8 cellular contexts compared by ENCODE assay signal in genomic region chr21:46635324-46636180, GRCh38. TPM values are rescaled to one million over a fixed set of nuclear protein-coding genes. Genes with fewer than 3 reads are reported as not detected.
A peak's percentile ranks its signal among the peaks of the same experiment; 100 is the strongest.
DNase-seq lines count a peak whose midpoint lies in the region; ATAC-seq and TF ChIP-seq lines count a peak whose summit lies in the region.

PRMT2 (plus strand) TSS chr21:46635674; CDS start chr21:46636952, 1,278 bp downstream.

- DNase-seq in NCI-H1417 treated with DMSO at 0.1 percent for 48 hours (lab: John Stamatoyannopoulos, UW) (peak; percentile 93), SW 1271 (lab: John Stamatoyannopoulos, UW) (peak; percentile 63 to 87), Right ventricle myocardium inferior (ENCODE audit: missing footprints) (peak; percentile 99), ovary (peak; percentile 97 to 99 (median 98))
- DNase-seq in activated naive CD8-positive, alpha-beta T cell treated with anti-CD3 and anti-CD28 coated beads, Interleukin-2, amount 50 U/mL, for 16 hours (ENCODE audit: low read depth, low spot score) = peak; percentile 93

- 0 to 1% (median 0%) methylated on average over 79 to 90 of the region's 90 CpGs for WGBS in ovary, 3 donors
- WGBS in thymus = under 1% methylated on average over 90 of the region's 90 CpGs

- ATAC-seq in HG02763 (IDR thresholded peaks at IDR 0.05; ENCODE audit: unreplicated experiment) (peak; percentile 88), Right ventricle myocardium inferior (peak; percentile 98)

- TF ChIP-seq EP300 in ovary (IDR thresholded peaks at IDR 0.05) = no peak

- TF ChIP-seq CTCF in GM12875 (IDR thresholded peaks at IDR 0.05; ENCODE audit: borderline replicate concordance, insufficient read depth, low read depth, low read length) (no peak), ovary (IDR thresholded peaks at IDR 0.05) (peak in 1 of 3 donors; percentile 7)

- H3K27me3 ChIP-seq in ovary (no peaks in the 10 kb centered on the region), thymus (ENCODE audit: control insufficient read depth, insufficient read depth) (no peaks in the 10 kb centered on the region)

- H3K4me3 ChIP-seq in GM12875 (ENCODE audit: low read depth, low read length) = peak within 1 kb of the TSS; percentile 100
- H3K4me3 ChIP-seq in ovary = peak within 1 kb of the TSS; percentile 98
- peak within 1 kb of the TSS; percentile 100 for H3K4me3 ChIP-seq in thymus (ENCODE audit: low read length)

- H3K27ac ChIP-seq in ovary (peak within 1 kb of the TSS; percentile 69 to 98), thymus (ENCODE audit: low read depth) (peak within 1 kb of the TSS; percentile 100)

- peaks cover 4% of the 10 kb centered on the region for H3K4me1 ChIP-seq in ovary (ENCODE audit: insufficient read depth)
- H3K4me1 ChIP-seq in thymus (ENCODE audit: control insufficient read depth, insufficient read depth, low read length) = peaks cover 3% of the 10 kb centered on the region

- H3K9me3 ChIP-seq in ovary (no peaks in the 10 kb centered on the region), thymus (ENCODE audit: control insufficient read depth) (no peaks in the 10 kb centered on the region)

- intact Hi-C loops in Right ventricle myocardium inferior (cut with DNase I) = no loop called here
- intact Hi-C loops in ovary (cut with DNase I) = no loop called here

- peak; percentile 89 for TF ChIP-seq POLR2A in ovary (IDR thresholded peaks at IDR 0.05)

- H3K36me3 ChIP-seq in ovary (no peaks in the 10 kb centered on the region), thymus (ENCODE audit: control insufficient read depth, insufficient read depth) (no peaks in the 10 kb centered on the region)

RNA-seq across cellular contexts. Expression of gene PRMT2, which starts in this region (rescaled TPM):
- 57.8 TPM for total RNA-seq in Right ventricle myocardium inferior
- total RNA-seq in ovary = 100 to 1,000 TPM in 2 of 7 donors, 10 to 100 TPM in 5; 62.6 to 125 (median 98.1) TPM
- polyA plus RNA-seq in ovary = 100 to 1,000 TPM in 1 of 2 donors, 10 to 100 TPM in 1; 80.9 to 124 TPM
- 98.8 TPM for polyA plus RNA-seq in thymus

Comparison
In these comparisons a context has a peak if more than half of its experiments do, and no peak if none do; other contexts are left out.
1. Peak in every context shown above with its lines: DNase-seq, ATAC-seq, H3K4me3 ChIP-seq and H3K27ac ChIP-seq.